Comparison of ENCODE assay signal across 18 cellular contexts in genomic region chr7:4302203-4302905, GRCh38.
"Had no signal": no experiment of that assay in that cellular context is flagged by ENCODE, and none has a peak within 500 bp of the region (broad histone marks: within the 10 kb centered on the region; RNA-seq: fewer than 3 reads in every experiment).

No MANE protein-coding gene starts in this region.

- H3K4me1 ChIP-seq: SJCRH30 had no signal

- H3K27ac ChIP-seq: SJCRH30 had no signal

- H3K27me3 ChIP-seq: MG63, SJCRH30 had no signal

- H3K36me3 ChIP-seq: MG63, SJCRH30 had no signal

- ATAC-seq: Panc1, PC-3, Right ventricle myocardium inferior, SK-N-SH treated with all-trans-retinoic acid at 6 μM for 48 hours had no signal

- DNase-seq: KBM-7; MG63; NCI-H1092; NCI-H1105 treated with DMSO at 0.1 percent for 48 hours; NCI-H1417 treated with DMSO at 0.1 percent for 48 hours; NCI-H1694 treated with DMSO at 0.1 percent for 48 hours; NCI-H1930; NCI-H2107; NCI-H524; NCI-H526 treated with DMSO at 0.1 percent for 48 hours; NCI-H748 treated with DMSO at 0.1 percent for 48 hours; NK-92 treated with Interleukin-12 subunit alpha and Interleukin-12 subunit beta, amount 100 ng/mL, for 24 hours; PC-3; SHP77 treated with DMSO at 0.1 percent for 48 hours; SJCRH30 had no signal

- H3K9me3 ChIP-seq: MG63, SJCRH30 had no signal

- H3K4me3 ChIP-seq: MG63, SJCRH30 had no signal
